ENCODE assay signal across 9 cellular contexts in the genomic region with DNA sequence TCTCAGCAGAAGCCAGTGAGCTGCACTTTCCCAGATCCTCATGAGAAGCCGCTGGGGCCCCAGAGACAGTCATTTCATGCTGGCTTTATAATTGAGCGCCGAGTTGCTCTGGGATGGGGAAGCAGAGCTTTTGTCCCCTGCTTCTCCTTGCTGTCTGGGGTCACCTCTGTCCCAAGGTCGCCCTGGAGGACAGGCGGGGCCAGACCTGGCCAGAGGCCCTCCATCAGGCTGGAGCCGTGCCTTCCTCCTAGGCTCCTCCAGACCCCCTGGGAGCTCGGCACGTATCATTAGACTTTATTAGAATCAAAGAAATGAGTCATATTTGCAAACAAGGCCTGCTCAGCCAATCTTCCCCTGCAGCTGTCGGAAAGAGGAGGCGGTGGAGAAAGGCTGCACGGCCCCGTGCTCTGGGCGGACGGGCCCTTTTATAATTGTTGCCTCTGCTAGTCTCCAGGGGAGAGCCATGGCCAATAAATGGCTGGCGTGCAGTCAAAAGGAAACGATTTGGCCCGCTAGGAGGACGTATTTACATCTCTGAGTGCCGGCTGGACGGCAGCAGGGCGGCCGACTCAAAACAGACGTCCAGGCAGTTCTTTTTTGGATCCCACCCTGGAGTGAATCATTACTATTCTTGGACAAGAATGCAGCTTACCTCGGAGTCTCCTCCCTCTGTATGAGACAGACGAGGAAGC. TPM values are rescaled to one million over a fixed set of nuclear protein-coding genes. Genes with fewer than 3 reads are reported as not detected.
DNase-seq lines count a peak whose midpoint lies in the region; ATAC-seq and TF ChIP-seq lines count a peak whose summit lies in the region.
"Had no signal": no experiment of that assay in that cellular context is flagged by ENCODE, and none has a peak within 500 bp of the region (broad histone marks: within the 10 kb centered on the region; RNA-seq: fewer than 3 reads in every experiment).

No MANE protein-coding gene starts in this region.

- no peak for TF ChIP-seq POLR2A in esophagus muscularis mucosa (IDR thresholded peaks at IDR 0.05; ENCODE audit: low read depth)

- no peak for TF ChIP-seq CTCF in Calu3 (IDR thresholded peaks at IDR 0.05; ENCODE audit: unreplicated experiment)
- TF ChIP-seq CTCF in esophagus muscularis mucosa (IDR thresholded peaks at IDR 0.05), result peak in 1 of 3 experiments; percentile 30

- H3K4me3 Mint-ChIP-seq in Calu3 (ENCODE audit: low read depth, unreplicated experiment), result peak overlapping the region; percentile 36
- H3K4me3 Mint-ChIP-seq in naive B cell, result peak overlapping the region in 1 of 8 donors; percentile 54
- H3K4me3 Mint-ChIP-seq: activated naive CD4-positive, alpha-beta T cell treated with anti-CD3 and anti-CD28 coated beads, Interleukin-2, amount 50 U/mL, for 24 hours had no signal

- H3K9me3 Mint-ChIP-seq in Calu3 (ENCODE audit: low read depth, unreplicated experiment) (no peaks in the 10 kb centered on the region), naive B cell (no peaks in the 10 kb centered on the region)
- H3K9me3 Mint-ChIP-seq: activated naive CD4-positive, alpha-beta T cell treated with anti-CD3 and anti-CD28 coated beads, Interleukin-2, amount 50 U/mL, for 24 hours had no signal

- WGBS in esophagus muscularis mucosa, result 21% methylated on average over 9 of the region's 25 CpGs

- no peaks in the 10 kb centered on the region for H3K9me3 ChIP-seq in esophagus muscularis mucosa
- no peaks in the 10 kb centered on the region for H3K9me3 ChIP-seq in effector memory CD4-positive, alpha-beta T cell (ENCODE audit: control insufficient read depth, low read length)

- H3K4me1 Mint-ChIP-seq in Calu3 (ENCODE audit: low read depth, unreplicated experiment), result peaks cover 54% of the 10 kb centered on the region
- peaks cover 14 to 35% (median 29%) of the 10 kb centered on the region in 3 donors for H3K4me1 Mint-ChIP-seq in naive B cell
- H3K4me1 Mint-ChIP-seq: activated naive CD4-positive, alpha-beta T cell treated with anti-CD3 and anti-CD28 coated beads, Interleukin-2, amount 50 U/mL, for 24 hours had no signal

- H3K36me3 Mint-ChIP-seq in Calu3 (ENCODE audit: insufficient read depth, unreplicated experiment), result peaks cover 57% of the 10 kb centered on the region
- H3K36me3 Mint-ChIP-seq in naive B cell, result peaks cover 11 to 18% of the 10 kb centered on the region in 2 donors

- H3K4me1 ChIP-seq in esophagus muscularis mucosa, result peaks cover 33 to 61% (median 51%) of the 10 kb centered on the region in 4 donors
- no peaks in the 10 kb centered on the region for H3K4me1 ChIP-seq in effector memory CD4-positive, alpha-beta T cell (ENCODE audit: control insufficient read depth, insufficient read depth, low read length, poor library complexity, severe bottlenecking)

- DNase-seq in Calu3, result peak; percentile 81
- peak; percentile 81 for DNase-seq in NCI-H748 (lab: John Stamatoyannopoulos, UW; ENCODE audit: unreplicated experiment)
- DNase-seq in esophagus muscularis mucosa (ENCODE audit: extremely low spot score), result peak; percentile 97
- no peak for DNase-seq in naive B cell
- DNase-seq in effector memory CD4-positive, alpha-beta T cell, result no peak
- no peak for DNase-seq in activated CD4-positive, alpha-beta T cell treated with anti-CD3 and anti-CD28 coated beads, Interleukin-2, amount 50 U/mL, for 4 hours

- H3K27me3 Mint-ChIP-seq in Calu3 (ENCODE audit: unreplicated experiment) (no peaks in the 10 kb centered on the region), naive B cell (no peaks in the 10 kb centered on the region)
- H3K27me3 Mint-ChIP-seq: activated naive CD4-positive, alpha-beta T cell treated with anti-CD3 and anti-CD28 coated beads, Interleukin-2, amount 50 U/mL, for 24 hours had no signal

- H3K27ac Mint-ChIP-seq in Calu3 (ENCODE audit: unreplicated experiment) (peak overlapping the region; percentile 80), naive B cell (peak overlapping the region in 5 of 6 donors; percentile 29 to 98 (median 93))
- H3K27ac Mint-ChIP-seq: activated naive CD4-positive, alpha-beta T cell treated with anti-CD3 and anti-CD28 coated beads, Interleukin-2, amount 50 U/mL, for 24 hours had no signal

- H3K36me3 ChIP-seq in esophagus muscularis mucosa, result peaks cover under 1 to 30% (median 11%) of the 10 kb centered on the region in 4 donors
- peaks cover 46% of the 10 kb centered on the region for H3K36me3 ChIP-seq in effector memory CD4-positive, alpha-beta T cell (ENCODE audit: control insufficient read depth, insufficient read depth, low read length)

- ATAC-seq in naive B cell (ENCODE audit: low read depth in 2 of 2), result no peak
- ATAC-seq in HG03432 (IDR thresholded peaks at IDR 0.05; ENCODE audit: unreplicated experiment), result no peak
- no peak for ATAC-seq in GM19463 (IDR thresholded peaks at IDR 0.05; ENCODE audit: unreplicated experiment)

- H3K4me3 ChIP-seq in esophagus muscularis mucosa, result peak overlapping the region in 1 of 4 donors; percentile 27
- H3K4me3 ChIP-seq in effector memory CD4-positive, alpha-beta T cell (ENCODE audit: insufficient read depth, low read depth, low read length, poor library complexity, severe bottlenecking), result no peak overlapping the region

- BruUV-seq in Calu3 (replicated peaks; lab: Mats Ljungman, UMichigan), result no TSS peak

- CTCF ChIA-PET in Calu3 (lab: Charles Lee), result interaction anchor here (0.6 to 1.5 kb wide), 7 partner anchors 13 to 42 kb away, joined by 3 to 5 read pairs (median 4); no protein-coding TSS in a partner anchor

- H3K27ac ChIP-seq in esophagus muscularis mucosa (replicated peaks in 1 of 4), result peak overlapping the region; percentile 83 to 93 (median 85)
- H3K27ac ChIP-seq in effector memory CD4-positive, alpha-beta T cell (ENCODE audit: insufficient read depth, low read length, poor library complexity, severe bottlenecking), result no peak overlapping the region

- no peak for TF ChIP-seq EP300 in esophagus muscularis mucosa (IDR thresholded peaks at IDR 0.05)

- intact Hi-C loops in Calu3 (cut with micrococcal nuclease; ENCODE audit: unreplicated experiment), result loop anchor here (2.0 kb wide), 1 partner anchor 14 kb away; no protein-coding TSS in a partner anchor
- intact Hi-C loops in esophagus muscularis mucosa (cut with DNase I), result loop anchor here (5.0 kb wide), 1 partner anchor 51 kb away; a partner anchor contains a TSS

- H3K27me3 ChIP-seq in esophagus muscularis mucosa, result no peaks in the 10 kb centered on the region
- H3K27me3 ChIP-seq in effector memory CD4-positive, alpha-beta T cell (replicated peaks; ENCODE audit: control insufficient read depth, insufficient read depth, low read length, poor library complexity, severe bottlenecking), result no peaks in the 10 kb centered on the region

RNA-seq across cellular contexts. Expression of a gene that starts 50.4 kb away (rescaled TPM):
- 46.3 and 48.3 TPM in 2 replicates for total RNA-seq in Calu3 (2022)
- total RNA-seq in esophagus muscularis mucosa, result 10 to 100 TPM; 15.0 to 36.2 (median 23.7) TPM
- polyA plus RNA-seq in naive B cell (ENCODE audit: low read depth in 6 of 6), result 1 to 10 TPM; 4.7 to 9.1 (median 6.2) TPM

Comparison
In these comparisons a context has a peak if more than half of its experiments do, and no peak if none do; other contexts are left out.
1. DNase-seq: peak in Calu3 (single experiment), NCI-H748 (single experiment) and esophagus muscularis mucosa (single experiment); none in naive B cell (single experiment), effector memory CD4-positive, alpha-beta T cell (0 of 3) and activated CD4-positive, alpha-beta T cell treated with anti-CD3 and anti-CD28 coated beads, Interleukin-2, amount 50 U/mL, for 4 hours (0 of 2).